ENCODE assay signal across 26 cellular contexts in the genomic region with DNA sequence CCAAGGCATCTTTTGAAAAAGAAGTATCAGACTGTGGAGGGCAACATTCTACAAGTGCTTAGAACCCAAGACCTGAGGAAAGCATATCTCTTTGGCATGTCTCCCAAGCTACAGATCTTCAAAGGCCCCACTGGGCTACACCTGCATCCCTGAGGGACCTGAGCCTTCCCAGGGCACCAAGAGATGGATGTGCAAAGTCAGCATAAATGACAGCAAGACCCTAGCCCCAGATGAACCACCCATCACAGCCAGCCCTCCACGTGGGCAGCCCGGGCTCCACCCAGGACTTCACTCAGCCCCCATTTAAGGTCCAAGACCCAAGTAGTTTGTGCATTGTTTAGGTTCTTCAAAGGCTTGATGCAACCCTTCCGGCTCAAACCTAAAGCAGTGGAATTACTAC.
"Had no signal": no experiment of that assay in that cellular context is flagged by ENCODE, and none has a peak within 500 bp of the region (broad histone marks: within the 10 kb centered on the region; RNA-seq: fewer than 3 reads in every experiment).

No MANE protein-coding gene starts in this region.

- H2AFZ ChIP-seq: neural progenitor cell, parathyroid adenoma had no signal

- H3K27ac ChIP-seq: left ventricle myocardium inferior, neural progenitor cell, neutrophil, parathyroid adenoma, sigmoid colon, spleen, suprapubic skin, thoracic aorta, tibial artery, upper lobe of right lung had no signal

- DNase-seq: hypothalamus; immature natural killer cell; kidney; left ventricle myocardium inferior; mesendoderm; naive B cell; natural killer cell; nephron progenitor cell; occipital lobe; retina; right cardiac atrium; sigmoid colon; small intestine; spleen; stimulated activated CD4-positive, alpha-beta T cell treated with anti-CD3 and anti-CD28 coated beads, Interleukin-4, amount 100 ng/mL, for 24 hours; stimulated activated naive CD4-positive, alpha-beta T cell; tibial artery; trophoblast cell; upper lobe of right lung had no signal

- H3K27me3 ChIP-seq: neural progenitor cell, neutrophil, sigmoid colon, spleen, suprapubic skin, tibial artery, upper lobe of right lung had no signal

- H3K4me3 ChIP-seq: left ventricle myocardium inferior, lung, neural progenitor cell, sigmoid colon, spleen, suprapubic skin, thoracic aorta, tibial artery, upper lobe of right lung had no signal

- H3K4me1 ChIP-seq: parathyroid adenoma, sigmoid colon, suprapubic skin, tibial artery, upper lobe of right lung had no signal

- H3K9me3 ChIP-seq: left ventricle myocardium inferior, neutrophil, sigmoid colon, spleen, suprapubic skin, thoracic aorta, tibial artery, upper lobe of right lung had no signal

- H3K4me2 ChIP-seq: neural progenitor cell had no signal

- H3K9ac ChIP-seq: neural progenitor cell, parathyroid adenoma had no signal

- ATAC-seq: natural killer cell, right cardiac atrium, upper lobe of right lung had no signal

- FAIRE-seq: kidney, small intestine, urothelium cell line had no signal

- H3K36me3 ChIP-seq: left ventricle myocardium inferior, neural progenitor cell, neutrophil, sigmoid colon, suprapubic skin, thoracic aorta, tibial artery, upper lobe of right lung had no signal
